ENCODE assay signal across 9 cellular contexts in the genomic region with DNA sequence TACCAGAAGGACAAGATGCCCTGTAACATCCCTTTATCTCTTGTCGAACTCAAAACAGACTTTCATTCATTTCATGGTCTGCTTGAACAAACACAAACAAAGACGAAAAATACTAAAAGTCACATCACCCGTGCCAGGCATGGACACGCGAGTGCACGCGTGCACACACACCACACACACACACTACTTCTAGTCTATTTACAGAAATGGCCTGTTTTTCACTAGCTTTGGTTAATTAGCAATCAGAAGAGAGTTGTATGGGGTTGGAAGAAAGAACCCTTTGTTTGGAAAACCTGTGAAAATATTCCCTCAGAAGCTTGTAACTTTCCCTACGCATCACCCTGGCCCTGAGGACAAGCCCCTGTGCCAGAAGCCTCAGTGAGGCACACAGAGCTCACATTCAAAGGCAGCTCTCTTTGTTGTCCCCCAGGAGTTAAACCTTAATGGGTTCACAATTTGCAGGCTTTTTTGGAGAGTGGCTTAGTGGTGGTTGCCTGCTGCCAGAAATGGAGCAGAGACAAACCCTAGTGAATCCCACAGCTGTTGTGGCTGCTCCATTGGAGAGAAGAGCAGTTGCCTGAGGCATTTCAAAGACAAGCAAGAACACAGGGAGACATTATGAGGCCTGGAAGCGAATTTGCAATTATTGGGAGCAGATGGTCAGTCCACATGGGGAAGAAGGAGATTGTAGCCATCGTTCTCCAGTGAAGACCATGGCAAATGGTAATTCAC. TPM values are rescaled to one million over a fixed set of nuclear protein-coding genes. Genes with fewer than 3 reads are reported as not detected.
A peak's percentile ranks its signal among the peaks of the same experiment; 100 is the strongest.
DNase-seq lines count a peak whose midpoint lies in the region; ATAC-seq and TF ChIP-seq lines count a peak whose summit lies in the region.
"Had no signal": no experiment of that assay in that cellular context is flagged by ENCODE, and none has a peak within 500 bp of the region (broad histone marks: within the 10 kb centered on the region; RNA-seq: fewer than 3 reads in every experiment).

No MANE protein-coding gene starts in this region.

- H3K36me3 ChIP-seq in SK-N-SH (replicated peaks in 1 of 2; ENCODE audit: control insufficient read depth in 1 of 2, insufficient read depth in 2 of 2, low read length in 1 of 2) (peaks cover 0 to 10% of the 10 kb centered on the region in 2 experiments), esophagus (ENCODE audit: control insufficient read depth in 2 of 2, insufficient read depth in 2 of 2, low read length in 1 of 2) (no peaks in the 10 kb centered on the region)
- H3K36me3 ChIP-seq: BLaER1 had no signal

- H3K79me2 ChIP-seq in SK-N-SH (ENCODE audit: insufficient read depth): peaks cover 65% of the 10 kb centered on the region

- H3K4me1 Mint-ChIP-seq in nephron: peaks cover 68% of the 10 kb centered on the region

- peak overlapping the region; percentile 57 for H3K9ac ChIP-seq in SK-N-SH
- H3K9ac ChIP-seq: BLaER1 had no signal

- H3K9me3 ChIP-seq in SK-N-SH (no peaks in the 10 kb centered on the region), esophagus (ENCODE audit: control insufficient read depth in 2 of 2, insufficient read depth in 1 of 2, low read depth in 1 of 2, low read length in 1 of 2) (no peaks in the 10 kb centered on the region)

- peaks cover 19% of the 10 kb centered on the region for H3K36me3 Mint-ChIP-seq in nephron (ENCODE audit: low read depth)

- H3F3A ChIP-seq in SK-N-SH (replicated peaks; ENCODE audit: insufficient read depth): peaks cover 32% of the 10 kb centered on the region

- H3K27me3 ChIP-seq in SK-N-SH (ENCODE audit: insufficient read depth) (no peaks in the 10 kb centered on the region), esophagus (ENCODE audit: control insufficient read depth in 1 of 2, insufficient read depth in 2 of 2, low read length in 2 of 2) (no peaks in the 10 kb centered on the region)
- H3K27me3 ChIP-seq: BLaER1 had no signal

- no peaks in the 10 kb centered on the region for H3K9me3 Mint-ChIP-seq in nephron

- DNase-seq in SK-N-SH: peak; percentile 49

- ATAC-seq in SK-N-SH treated with all-trans-retinoic acid at 6 μM for 48 hours: no peak; the same call in 2 of the 3 replicates
- ATAC-seq in HG02840 (IDR thresholded peaks at IDR 0.05; ENCODE audit: low FRiP score, unreplicated experiment): no peak
- ATAC-seq in GM21390 (IDR thresholded peaks at IDR 0.05; ENCODE audit: unreplicated experiment): no peak
- ATAC-seq in GM21447 (IDR thresholded peaks at IDR 0.05; ENCODE audit: unreplicated experiment): no peak
- no peak for ATAC-seq in HG03095 (IDR thresholded peaks at IDR 0.05; ENCODE audit: unreplicated experiment)

- no peak overlapping the region for H2AFZ ChIP-seq in SK-N-SH (ENCODE audit: low read depth)

- TF ChIP-seq EP300 in SK-N-SH (IDR thresholded peaks at IDR 0.05; ENCODE audit: borderline replicate concordance in 1 of 2, low read depth in 1 of 2, low read length in 1 of 2): peak in 1 of 2 experiments; percentile 45; a peak in 1 of 4 replicates

- H3K4me3 Mint-ChIP-seq in nephron: peak overlapping the region in 2 of 3 experiments; percentile 3 to 17

- no peak for TF ChIP-seq RAD21 in SK-N-SH (IDR thresholded peaks at IDR 0.05; ENCODE audit: low read length)

- H3K9me2 ChIP-seq in SK-N-SH: no peaks in the 10 kb centered on the region

- POLR2A ChIA-PET in SK-N-SH (lab: Yijun Ruan, JAX): no interaction called here

- H3K4me1 ChIP-seq in SK-N-SH (ENCODE audit: control insufficient read depth in 1 of 2, insufficient read depth in 2 of 2, low read depth in 1 of 2, low read length in 1 of 2): peaks cover 17 to 49% of the 10 kb centered on the region in 2 experiments
- H3K4me1 ChIP-seq in esophagus (ENCODE audit: control insufficient read depth in 2 of 2, insufficient read depth in 2 of 2, low read length in 1 of 2): peaks cover 0 to 4% of the 10 kb centered on the region in 2 donors

- no peak for TF ChIP-seq CTCF in SK-N-SH (IDR thresholded peaks at IDR 0.05)
- no peak for TF ChIP-seq CTCF in nephron (IDR thresholded peaks at IDR 0.05; ENCODE audit: unreplicated experiment in 3 of 3)

- CTCF ChIA-PET in SK-N-SH (lab: Yijun Ruan, JAX): interaction anchor here (0.6 to 2.9 kb wide), 7 partner anchors 11 to 494 kb away, joined by 3 to 21 read pairs (median 4); no protein-coding TSS in a partner anchor

- H3K27me3 Mint-ChIP-seq in nephron (ENCODE audit: low read depth): no peaks in the 10 kb centered on the region

- peak overlapping the region; percentile 57 to 97 for H3K27ac ChIP-seq in SK-N-SH (ENCODE audit: low read depth in 2 of 2, low read length in 1 of 2)
- peak overlapping the region; percentile 45 to 53 for H3K27ac ChIP-seq in esophagus (ENCODE audit: low read depth in 2 of 2, low read length in 1 of 2)

- 92% methylated on average over 10 of the region's 10 CpGs for WGBS in SK-N-SH (ENCODE audit: low lambda C conversion rate)
- WGBS in esophagus, 2 donors: 72 to 78% methylated on average over 10 of the region's 10 CpGs

- no peaks in the 10 kb centered on the region for H4K20me1 ChIP-seq in SK-N-SH (ENCODE audit: insufficient read depth)
- H4K20me1 ChIP-seq: BLaER1 had no signal

- H3K4me3 ChIP-seq in SK-N-SH (ENCODE audit: low read depth in 2 of 2, low read length in 1 of 2) (peak overlapping the region in 1 of 2 experiments; percentile 34; a peak in 1 of 4 replicates), esophagus (ENCODE audit: low read depth in 1 of 2, low read length in 2 of 2) (no peak overlapping the region)
- H3K4me3 ChIP-seq: BLaER1 had no signal

- H3K27ac Mint-ChIP-seq in nephron: peak overlapping the region; percentile 28 to 79 (median 78)

- H3K4me2 ChIP-seq in SK-N-SH: peak overlapping the region; percentile 60

TF ChIP-seq in SK-N-SH, 30 proteins besides CTCF, POLR2A, EP300 and RAD21:
- TF ChIP-seq ZBTB33 (IDR thresholded peaks at IDR 0.05; ENCODE audit: borderline replicate concordance, low read depth) (no peak), RCOR1 (IDR thresholded peaks at IDR 0.05; ENCODE audit: low read length) (peak; percentile 47; the same call in 1 of the 2 replicates)

TF ChIP-seq in SK-N-SH treated with all-trans-retinoic acid at 6 μM for 48 hours, 23 proteins besides CTCF, POLR2A, EP300 and RAD21:
- TF ChIP-seq GLIS3 (CRISPR knock-in tag; IDR thresholded peaks at IDR 0.05) (no peak), ZNF565 (CRISPR knock-in tag; conservative IDR thresholded peaks at IDR 0.05; ENCODE audit: low read depth) (no peak), RARB (CRISPR knock-in tag; IDR thresholded peaks at IDR 0.05) (no peak), CSDC2 (CRISPR knock-in tag; IDR thresholded peaks at IDR 0.05) (no peak), CREB5 (CRISPR knock-in tag; IDR thresholded peaks at IDR 0.05; ENCODE audit: low read depth) (no peak), PPARA (CRISPR knock-in tag; IDR thresholded peaks at IDR 0.05; ENCODE audit: borderline replicate concordance) (no peak), TCF4 (CRISPR knock-in tag; IDR thresholded peaks at IDR 0.05; ENCODE audit: borderline replicate concordance) (no peak)
- TF ChIP-seq, protein P1, sequence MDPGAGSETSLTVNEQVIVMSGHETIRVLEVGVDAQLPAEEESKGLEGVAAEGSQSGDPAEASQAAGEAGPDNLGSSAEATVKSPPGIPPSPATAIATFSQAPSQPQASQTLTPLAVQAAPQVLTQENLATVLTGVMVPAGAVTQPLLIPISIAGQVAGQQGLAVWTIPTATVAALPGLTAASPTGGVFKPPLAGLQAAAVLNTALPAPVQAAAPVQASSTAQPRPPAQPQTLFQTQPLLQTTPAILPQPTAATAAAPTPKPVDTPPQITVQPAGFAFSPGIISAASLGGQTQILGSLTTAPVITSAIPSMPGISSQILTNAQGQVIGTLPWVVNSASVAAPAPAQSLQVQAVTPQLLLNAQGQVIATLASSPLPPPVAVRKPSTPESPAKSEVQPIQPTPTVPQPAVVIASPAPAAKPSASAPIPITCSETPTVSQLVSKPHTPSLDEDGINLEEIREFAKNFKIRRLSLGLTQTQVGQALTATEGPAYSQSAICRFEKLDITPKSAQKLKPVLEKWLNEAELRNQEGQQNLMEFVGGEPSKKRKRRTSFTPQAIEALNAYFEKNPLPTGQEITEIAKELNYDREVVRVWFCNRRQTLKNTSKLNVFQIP (CRISPR knock-in tag; IDR thresholded peaks at IDR 0.05; ENCODE audit: borderline replicate concordance, low read depth): no peak
- TF ChIP-seq, protein P2, sequence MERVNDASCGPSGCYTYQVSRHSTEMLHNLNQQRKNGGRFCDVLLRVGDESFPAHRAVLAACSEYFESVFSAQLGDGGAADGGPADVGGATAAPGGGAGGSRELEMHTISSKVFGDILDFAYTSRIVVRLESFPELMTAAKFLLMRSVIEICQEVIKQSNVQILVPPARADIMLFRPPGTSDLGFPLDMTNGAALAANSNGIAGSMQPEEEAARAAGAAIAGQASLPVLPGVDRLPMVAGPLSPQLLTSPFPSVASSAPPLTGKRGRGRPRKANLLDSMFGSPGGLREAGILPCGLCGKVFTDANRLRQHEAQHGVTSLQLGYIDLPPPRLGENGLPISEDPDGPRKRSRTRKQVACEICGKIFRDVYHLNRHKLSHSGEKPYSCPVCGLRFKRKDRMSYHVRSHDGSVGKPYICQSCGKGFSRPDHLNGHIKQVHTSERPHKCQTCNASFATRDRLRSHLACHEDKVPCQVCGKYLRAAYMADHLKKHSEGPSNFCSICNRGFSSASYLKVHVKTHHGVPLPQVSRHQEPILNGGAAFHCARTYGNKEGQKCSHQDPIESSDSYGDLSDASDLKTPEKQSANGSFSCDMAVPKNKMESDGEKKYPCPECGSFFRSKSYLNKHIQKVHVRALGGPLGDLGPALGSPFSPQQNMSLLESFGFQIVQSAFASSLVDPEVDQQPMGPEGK (CRISPR knock-in tag; IDR thresholded peaks at IDR 0.05; ENCODE audit: borderline replicate concordance): no peak

RNA-seq across cellular contexts. Expression of gene STARD13, which starts 55.9 kb away (rescaled TPM):
- polyA plus RNA-seq in SK-N-SH (2012; rRNA removed) (5.7 and 6.6 TPM in 2 replicates), esophagus (1 to 10 TPM; 1.6 to 3.0 TPM)
- polyA plus RNA-seq in SK-N-SH (2012; cell fraction: cytosol; rRNA removed): 4.8 TPM in 2 replicates
- polyA plus RNA-seq in SK-N-SH (2012; cell fraction: nucleus; rRNA removed): 11.0 and 14.0 TPM in 2 replicates
